In genomic region chr13:50574731-50575130, GRCh38 we compare ENCODE assay signal across 16 cellular contexts.
DNase-seq lines count a peak whose midpoint lies in the region; ATAC-seq, FAIRE-seq and TF ChIP-seq lines count a peak whose summit lies in the region.
"Had no signal": no experiment of that assay in that cellular context is flagged by ENCODE, and none has a peak within 500 bp of the region (broad histone marks: within the 10 kb centered on the region; RNA-seq: fewer than 3 reads in every experiment).

No MANE protein-coding gene starts in this region.

- intact Hi-C loops in HepG2 (cut with micrococcal nuclease; ENCODE audit: unreplicated experiment) (no loop called here), right lobe of liver (cut with DNase I) (no loop called here), adrenal gland (cut with DNase I) (no loop called here)

- TF ChIP-seq RAD21 in HepG2 (CRISPR knock-in tag; IDR thresholded peaks at IDR 0.05) = no peak

- FAIRE-seq in HepG2 (lab: Jason Lieb, UNC) = no peak
- FAIRE-seq: A549, pancreas had no signal

- H3K36me3 Mint-ChIP-seq in activated naive CD4-positive, alpha-beta T cell treated with anti-CD3 and anti-CD28 coated beads, Interleukin-2, amount 50 U/mL, for 72 hours = peaks cover 0 to 6% of the 10 kb centered on the region in 2 donors
- H3K36me3 Mint-ChIP-seq in activated T-cell treated with anti-CD3 and anti-CD28 coated beads, Interleukin-2, amount 50 U/mL, for 4 hours (ENCODE audit: insufficient read depth) = no peaks in the 10 kb centered on the region

- DNase-seq in HepG2 (ENCODE audit: low spot score) = no peak
- no peak for DNase-seq in right lobe of liver
- DNase-seq in astrocyte of the hippocampus (ENCODE audit: low read depth, low spot score) = peak; percentile 58
- peak; percentile 24 for DNase-seq in iris pigment epithelial cell (ENCODE audit: low read depth)
- no peak for DNase-seq in activated naive CD4-positive, alpha-beta T cell treated with anti-CD3 and anti-CD28 coated beads, Interleukin-2, amount 50 U/mL, for 72 hours (ENCODE audit: low spot score in 2 of 2)
- no peak for DNase-seq in activated T-cell treated with anti-CD3 and anti-CD28 coated beads, Interleukin-2, amount 50 U/mL, for 4 hours
- no peak for DNase-seq in NK-92 treated with Interleukin-12 subunit alpha and Interleukin-12 subunit beta, amount 100 ng/mL, for 24 hours (lab: John Stamatoyannopoulos, UW)
- no peak for DNase-seq in adrenal gland
- DNase-seq: activated gamma-delta T cell; esophagus squamous epithelium; pancreas; SHP77 treated with DMSO at 0.1 percent for 48 hours; stimulated activated naive CD4-positive, alpha-beta T cell had no signal

- no peaks in the 10 kb centered on the region for H3K27me3 Mint-ChIP-seq in activated T-cell treated with anti-CD3 and anti-CD28 coated beads, Interleukin-2, amount 50 U/mL, for 4 hours (ENCODE audit: low read depth)

- POLR2A ChIA-PET in HepG2 (lab: Yijun Ruan, JAX) = no interaction called here

- no peaks in the 10 kb centered on the region for H3K9me3 ChIP-seq in HepG2 (ENCODE audit: low read length)
- H3K9me3 ChIP-seq in right lobe of liver = no peaks in the 10 kb centered on the region
- H3K9me3 ChIP-seq in adrenal gland (replicated peaks in 1 of 3) = no peaks in the 10 kb centered on the region
- H3K9me3 ChIP-seq: A549, ascending aorta, esophagus squamous epithelium, pancreas had no signal

- H3K4me2 ChIP-seq in HepG2 (ENCODE audit: low read depth, low read length) = no peak overlapping the region
- H3K4me2 ChIP-seq: A549 had no signal

- H3K27ac ChIP-seq in HepG2 (ENCODE audit: extremely low read length, insufficient read depth, low read length) (no peak overlapping the region), right lobe of liver (no peak overlapping the region), adrenal gland (no peak overlapping the region)
- H3K27ac ChIP-seq: A549, ascending aorta, esophagus squamous epithelium, pancreas had no signal

- TF ChIP-seq CTCF in HepG2 (CRISPR knock-in tag; IDR thresholded peaks at IDR 0.05) = no peak
- no peak for TF ChIP-seq CTCF in right lobe of liver (IDR thresholded peaks at IDR 0.05)
- no peak for TF ChIP-seq CTCF in adrenal gland (IDR thresholded peaks at IDR 0.05)

- peaks cover 2% of the 10 kb centered on the region for H3K4me1 Mint-ChIP-seq in activated T-cell treated with anti-CD3 and anti-CD28 coated beads, Interleukin-2, amount 50 U/mL, for 4 hours (ENCODE audit: low read depth)

- no peaks in the 10 kb centered on the region for H3K27me3 ChIP-seq in HepG2 (ENCODE audit: control insufficient read depth in 1 of 2, insufficient read depth in 2 of 2, low read length in 2 of 2)
- no peaks in the 10 kb centered on the region for H3K27me3 ChIP-seq in right lobe of liver
- H3K27me3 ChIP-seq in adrenal gland = no peaks in the 10 kb centered on the region
- H3K27me3 ChIP-seq: ascending aorta, esophagus squamous epithelium, pancreas had no signal

- BruUV-seq in HepG2 (replicated peaks; lab: Mats Ljungman, UMichigan) = no TSS peak

- TF ChIP-seq EP300 in HepG2 (IDR thresholded peaks at IDR 0.05; ENCODE audit: low read depth in 2 of 2, low read length in 2 of 2) = no peak
- no peak for TF ChIP-seq EP300 in HepG2 (CRISPR knock-in tag; IDR thresholded peaks at IDR 0.05; ENCODE audit: borderline replicate concordance)

- no peak overlapping the region for H3K9ac ChIP-seq in HepG2 (ENCODE audit: insufficient read depth, low read depth, low read length)

- no peak overlapping the region for H3K4me3 Mint-ChIP-seq in activated T-cell treated with anti-CD3 and anti-CD28 coated beads, Interleukin-2, amount 50 U/mL, for 4 hours

- H3K27ac Mint-ChIP-seq in activated naive CD4-positive, alpha-beta T cell treated with anti-CD3 and anti-CD28 coated beads, Interleukin-2, amount 50 U/mL, for 72 hours = no peak overlapping the region

- H2AFZ ChIP-seq in HepG2 (ENCODE audit: low read length) = no peak overlapping the region

- H3K4me3 ChIP-seq in HepG2 (replicated peaks in 1 of 3; ENCODE audit: insufficient read depth in 1 of 3, low read depth in 2 of 3, low read length in 3 of 3) = no peak overlapping the region
- H3K4me3 ChIP-seq in right lobe of liver = no peak overlapping the region
- no peak overlapping the region for H3K4me3 ChIP-seq in adrenal gland
- H3K4me3 ChIP-seq: A549, ascending aorta, esophagus squamous epithelium, pancreas had no signal

- CTCF ChIA-PET in HepG2 (lab: Yijun Ruan, JAX; ENCODE audit: low intra/inter-chr PET ratio, low total read pairs) = no interaction called here

- TF ChIP-seq POLR2A in HepG2 (IDR thresholded peaks at IDR 0.05; ENCODE audit: insufficient read depth in 1 of 2, low read depth in 2 of 2, low read length in 2 of 2) = no peak
- TF ChIP-seq POLR2A in right lobe of liver (IDR thresholded peaks at IDR 0.05) = no peak
- TF ChIP-seq POLR2A in adrenal gland (IDR thresholded peaks at IDR 0.05) = no peak

- ATAC-seq in HepG2 (no peak), right lobe of liver (no peak)
- no peak for ATAC-seq in activated naive CD4-positive, alpha-beta T cell treated with anti-CD3 and anti-CD28 coated beads, Interleukin-2, amount 50 U/mL, for 72 hours
- ATAC-seq in activated T-cell treated with anti-CD3 and anti-CD28 coated beads, Interleukin-2, amount 50 U/mL, for 4 hours = no peak
- ATAC-seq: A549, HCT116 had no signal

- in situ Hi-C loops in HepG2 (cut with HindIII; ENCODE audit: extremely low pct_ligation_motif_present, low pct_unique_long_range_greater_than_20kb) = no loop called here

- H3K9me3 Mint-ChIP-seq in activated naive CD4-positive, alpha-beta T cell treated with anti-CD3 and anti-CD28 coated beads, Interleukin-2, amount 50 U/mL, for 72 hours = peaks cover 0 to 8% of the 10 kb centered on the region in 2 donors
- H3K9me3 Mint-ChIP-seq in activated T-cell treated with anti-CD3 and anti-CD28 coated beads, Interleukin-2, amount 50 U/mL, for 4 hours = no peaks in the 10 kb centered on the region

- no peaks in the 10 kb centered on the region for H3K79me2 ChIP-seq in HepG2 (ENCODE audit: insufficient read depth, low read length)

- peaks cover 0 to 3% of the 10 kb centered on the region in 2 experiments; a peak in 1 of 5 replicates for H3K36me3 ChIP-seq in HepG2 (replicated peaks in 1 of 2; ENCODE audit: control insufficient read depth in 1 of 2, insufficient read depth in 2 of 2, low read length in 2 of 2)
- H3K36me3 ChIP-seq in right lobe of liver = no peaks in the 10 kb centered on the region
- no peaks in the 10 kb centered on the region for H3K36me3 ChIP-seq in adrenal gland (replicated peaks in 1 of 2)
- H3K36me3 ChIP-seq: ascending aorta, esophagus squamous epithelium, pancreas had no signal

- 98% methylated on average over 3 of the region's 3 CpGs for WGBS in HepG2 (ENCODE audit: low lambda C conversion rate)
- 87% methylated on average over 3 of the region's 3 CpGs for WGBS in right lobe of liver (ENCODE audit: insufficient coverage, low coverage, low lambda C conversion rate, missing lambda C conversion rate)
- 76 to 86% (median 81%) methylated on average over 3 of the region's 3 CpGs for WGBS in adrenal gland, 4 donors

- H4K20me1 ChIP-seq in HepG2 (ENCODE audit: insufficient read depth, low read length) = no peaks in the 10 kb centered on the region

- peaks cover 28% of the 10 kb centered on the region for H3K4me1 ChIP-seq in HepG2 (ENCODE audit: insufficient read depth, low read length)
- H3K4me1 ChIP-seq in right lobe of liver = no peaks in the 10 kb centered on the region
- no peaks in the 10 kb centered on the region for H3K4me1 ChIP-seq in adrenal gland (replicated peaks in 1 of 2)
- H3K4me1 ChIP-seq: A549, ascending aorta had no signal

TF ChIP-seq in HepG2, 621 proteins besides CTCF, POLR2A, EP300 and RAD21:
- TF ChIP-seq NFIC (IDR thresholded peaks at IDR 0.05; ENCODE audit: low read length) (0 out of 2 replicates have a peak, but pooled peaks have one; percentile 18), ZNF577 (CRISPR knock-in tag; IDR thresholded peaks at IDR 0.05; ENCODE audit: borderline replicate concordance, low read depth) (no peak), ARID4A (CRISPR knock-in tag; IDR thresholded peaks at IDR 0.05; ENCODE audit: borderline replicate concordance) (no peak), ZNF839 (CRISPR knock-in tag; IDR thresholded peaks at IDR 0.05; ENCODE audit: borderline replicate concordance) (no peak), CHD2 (IDR thresholded peaks at IDR 0.05; ENCODE audit: low read depth, low read length) (no peak)

Comparison
In these comparisons a context has a peak if more than half of its experiments do, and no peak if none do; other contexts are left out.
1. DNase-seq: peak in astrocyte of the hippocampus (single experiment) and iris pigment epithelial cell (single experiment); none in HepG2 (single experiment), right lobe of liver (0 of 3), activated naive CD4-positive, alpha-beta T cell treated with anti-CD3 and anti-CD28 coated beads, Interleukin-2, amount 50 U/mL, for 72 hours (0 of 2), activated T-cell treated with anti-CD3 and anti-CD28 coated beads, Interleukin-2, amount 50 U/mL, for 4 hours (single experiment), NK-92 treated with Interleukin-12 subunit alpha and Interleukin-12 subunit beta, amount 100 ng/mL, for 24 hours (single experiment) and adrenal gland (0 of 7).